ENCODE assay signal across 2 cellular contexts in the genomic region with DNA sequence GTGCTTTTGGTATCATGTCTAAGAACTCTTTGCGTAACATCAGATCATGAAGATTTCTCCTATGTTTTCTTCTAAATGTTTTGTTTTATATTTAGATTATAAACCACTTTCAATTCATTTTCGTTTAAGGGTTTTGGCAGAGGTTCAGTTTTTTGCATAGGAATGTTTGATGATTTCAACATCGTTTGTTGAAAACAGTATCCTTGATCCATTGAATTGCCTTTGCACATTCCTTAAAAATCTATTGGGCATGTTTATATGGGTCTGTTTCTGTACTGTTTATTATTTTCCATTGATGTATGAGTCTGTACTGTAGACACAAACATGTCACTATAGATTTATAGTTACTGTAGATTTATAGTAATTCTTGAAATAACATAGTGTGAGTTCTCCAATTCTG.
TF ChIP-seq lines count a peak whose summit lies in the region.

No MANE protein-coding gene starts in this region.

TF ChIP-seq in IMR-90, 13 proteins besides CTCF, POLR2A, EP300 and RAD21:
- no peak for TF ChIP-seq MAZ (IDR thresholded peaks at IDR 0.05; ENCODE audit: borderline replicate concordance, low read depth, low read length)
- TF ChIP-seq FOS (IDR thresholded peaks at IDR 0.05; ENCODE audit: low read depth, low read length), result no peak
- peak; percentile 46; the same call in 1 of the 2 replicates for TF ChIP-seq CEBPB (IDR thresholded peaks at IDR 0.05; ENCODE audit: low read depth, low read length)
- TF ChIP-seq CHD1 (IDR thresholded peaks at IDR 0.05; ENCODE audit: low read depth, low read length), result no peak

TF ChIP-seq in K562, 482 proteins besides CTCF, POLR2A, EP300 and RAD21:
- TF ChIP-seq MEIS2 (IDR thresholded peaks at IDR 0.05; ENCODE audit: partially characterized antibody) (peak; percentile 5), SMAD1 (IDR thresholded peaks at IDR 0.05; ENCODE audit: low read depth, low read length, partially characterized antibody) (no peak)
